4 cellular contexts compared by ENCODE assay signal in genomic region chr14:97361181-97361580, GRCh38.
"Had no signal": no experiment of that assay in that cellular context is flagged by ENCODE, and none has a peak within 500 bp of the region (broad histone marks: within the 10 kb centered on the region; RNA-seq: fewer than 3 reads in every experiment).

No MANE protein-coding gene starts in this region.

- H2AFZ ChIP-seq: GM23338 had no signal

- H3K27ac Mint-ChIP-seq: GM23338, H9 had no signal

- H3K4me2 ChIP-seq: GM23338 had no signal

- H3K4me3 ChIP-seq: GM23338 had no signal

- H3K4me3 Mint-ChIP-seq: GM23338, H9 had no signal

- DNase-seq: H9, HCEC 1CT, IMR-90 had no signal

- H3K9me3 Mint-ChIP-seq: GM23338 had no signal
